ENCODE assay signal across 27 cellular contexts in genomic region chr4:144283496-144283895, GRCh38.
"Had no signal": no experiment of that assay in that cellular context is flagged by ENCODE, and none has a peak within 500 bp of the region (broad histone marks: within the 10 kb centered on the region; RNA-seq: fewer than 3 reads in every experiment).

No MANE protein-coding gene starts in this region.

- H3K27ac Mint-ChIP-seq: activated CD4-positive, alpha-beta T cell treated with anti-CD3 and anti-CD28 coated beads, Interleukin-2, amount 10 ng/mL, durations not matched to agents 24 days and 14 days; activated CD8-positive, alpha-beta T cell treated with anti-CD3 and anti-CD28 coated beads, Interleukin-2, amount 10 ng/mL, durations not matched to agents 7 days and 5 days; activated naive CD4-positive, alpha-beta T cell treated with anti-CD3 and anti-CD28 coated beads for 36 hours; activated naive CD4-positive, alpha-beta T cell treated with anti-CD3 and anti-CD28 coated beads, Interleukin-2, amount 50 U/mL, for 72 hours; activated T-helper 1 cell treated with anti-CD3 and anti-CD28 coated beads, Interleukin-12 subunit alpha, Interleukin-12 subunit beta, Interleukin-2, Interleukin-4 antibody, amounts not matched to agents 30 ng/mL and 10 ng/mL and 1 ng/mL, durations not matched to agents 14 hours and 24 hours and 36 hours; T-helper 1 cell treated with Interleukin-12 subunit alpha and Interleukin-12 subunit beta and Interleukin-4 antibody, amounts not matched to agents 30 μg/mL and 1 μg/mL, for 36 hours; T-helper 2 cell treated with Interferon-gamma antibody and Interleukin-4, amounts not matched to agents 5 μg/mL and 100 μg/mL, for 36 hours had no signal

- H3K4me3 Mint-ChIP-seq: activated CD4-positive, alpha-beta T cell treated with anti-CD3 and anti-CD28 coated beads, Interleukin-2, amount 10 ng/mL, durations not matched to agents 24 days and 14 days; activated CD8-positive, alpha-beta T cell treated with anti-CD3 and anti-CD28 coated beads, Interleukin-2, amount 10 ng/mL, durations not matched to agents 7 days and 5 days; activated naive CD4-positive, alpha-beta T cell treated with anti-CD3 and anti-CD28 coated beads for 36 hours; activated T-cell treated with anti-CD3 and anti-CD28 coated beads, Interleukin-2, amount 50 U/mL, for 4 hours; activated T-helper 1 cell treated with anti-CD3 and anti-CD28 coated beads, Interleukin-12 subunit alpha, Interleukin-12 subunit beta, Interleukin-2, Interleukin-4 antibody, amounts not matched to agents 30 ng/mL and 10 ng/mL and 1 ng/mL, durations not matched to agents 14 hours and 24 hours and 36 hours; T-helper 1 cell treated with Interleukin-12 subunit alpha and Interleukin-12 subunit beta and Interleukin-4 antibody, amounts not matched to agents 30 μg/mL and 1 μg/mL, for 36 hours; T-helper 2 cell treated with Interferon-gamma antibody and Interleukin-4, amounts not matched to agents 5 μg/mL and 100 μg/mL, for 36 hours had no signal

- H3K36me3 Mint-ChIP-seq: activated naive CD4-positive, alpha-beta T cell treated with anti-CD3 and anti-CD28 coated beads, Interleukin-2, amount 50 U/mL, for 72 hours had no signal

- H3K4me1 ChIP-seq: adrenal gland, body of pancreas, breast epithelium had no signal

- ATAC-seq: activated CD8-positive, alpha-beta T cell treated with anti-CD3 and anti-CD28 coated beads, Interleukin-2, amount 10 ng/mL, durations not matched to agents 7 days and 5 days; activated naive CD4-positive, alpha-beta T cell treated with anti-CD3 and anti-CD28 coated beads, Interleukin-2, amount 50 U/mL, for 72 hours; activated T-cell treated with anti-CD3 and anti-CD28 coated beads, Interleukin-2, amount 50 U/mL, for 4 hours; body of pancreas; Panc1 had no signal

- H3K9me3 Mint-ChIP-seq: activated CD4-positive, alpha-beta T cell treated with anti-CD3 and anti-CD28 coated beads, Interleukin-2, amount 10 ng/mL, durations not matched to agents 24 days and 14 days; activated naive CD4-positive, alpha-beta T cell treated with anti-CD3 and anti-CD28 coated beads for 36 hours; activated T-cell treated with anti-CD3 and anti-CD28 coated beads, Interleukin-2, amount 50 U/mL, for 4 hours; activated T-helper 1 cell treated with anti-CD3 and anti-CD28 coated beads, Interleukin-12 subunit alpha, Interleukin-12 subunit beta, Interleukin-2, Interleukin-4 antibody, amounts not matched to agents 30 ng/mL and 10 ng/mL and 1 ng/mL, durations not matched to agents 14 hours and 24 hours and 36 hours; T-helper 1 cell treated with Interleukin-12 subunit alpha and Interleukin-12 subunit beta and Interleukin-4 antibody, amounts not matched to agents 30 μg/mL and 1 μg/mL, for 36 hours; T-helper 2 cell treated with Interferon-gamma antibody and Interleukin-4, amounts not matched to agents 5 μg/mL and 100 μg/mL, for 36 hours had no signal

- DNase-seq: activated CD4-positive, alpha-beta T cell treated with anti-CD3 and anti-CD28 coated beads, Interleukin-2, amount 10 ng/mL, durations not matched to agents 24 days and 14 days; activated CD4-positive, alpha-beta T cell treated with anti-CD3 and anti-CD28 coated beads, Interleukin-2, amount 50 U/mL, for 48 hours; activated CD8-positive, alpha-beta T cell treated with anti-CD3 and anti-CD28 coated beads, Interleukin-2, amount 10 ng/mL, durations not matched to agents 7 days and 5 days; activated gamma-delta T cell treated with Interleukin-2 at 50 U/mL for 16 hours; activated naive CD4-positive, alpha-beta T cell treated with anti-CD3 and anti-CD28 coated beads for 36 hours; activated T-cell treated with anti-CD3 and anti-CD28 coated beads for 4 hours; activated T-cell treated with anti-CD3 and anti-CD28 coated beads, Interleukin-2, amount 50 U/mL, for 4 hours; adrenal gland; body of pancreas; KG1; NCI-H1105; NCI-H1417 treated with DMSO at 0.1 percent for 48 hours; NCI-H187 treated with DMSO at 0.1 percent for 48 hours; NCI-H2081; NCI-H2171 treated with DMSO at 0.1 percent for 48 hours; NCI-H2227 treated with DMSO at 0.1 percent for 48 hours; NCI-H446; NCI-H510A treated with DMSO at 0.1 percent for 48 hours; NCI-H526 treated with DMSO at 0.1 percent for 48 hours; NCI-H82; SHP77 had no signal

- H3K27ac ChIP-seq: adrenal gland, body of pancreas, breast epithelium had no signal

- H3K4me1 Mint-ChIP-seq: activated CD4-positive, alpha-beta T cell treated with anti-CD3 and anti-CD28 coated beads, Interleukin-2, amount 10 ng/mL, durations not matched to agents 24 days and 14 days had no signal

- H3K9me3 ChIP-seq: adrenal gland, body of pancreas, breast epithelium had no signal

- H3K4me3 ChIP-seq: adrenal gland, body of pancreas, breast epithelium had no signal

- H3K27me3 Mint-ChIP-seq: activated CD4-positive, alpha-beta T cell treated with anti-CD3 and anti-CD28 coated beads, Interleukin-2, amount 10 ng/mL, durations not matched to agents 24 days and 14 days had no signal

- H3K27me3 ChIP-seq: adrenal gland, body of pancreas, breast epithelium had no signal

- H3K36me3 ChIP-seq: adrenal gland, breast epithelium had no signal
